1 cellular context compared by ENCODE assay signal in the genomic region with DNA sequence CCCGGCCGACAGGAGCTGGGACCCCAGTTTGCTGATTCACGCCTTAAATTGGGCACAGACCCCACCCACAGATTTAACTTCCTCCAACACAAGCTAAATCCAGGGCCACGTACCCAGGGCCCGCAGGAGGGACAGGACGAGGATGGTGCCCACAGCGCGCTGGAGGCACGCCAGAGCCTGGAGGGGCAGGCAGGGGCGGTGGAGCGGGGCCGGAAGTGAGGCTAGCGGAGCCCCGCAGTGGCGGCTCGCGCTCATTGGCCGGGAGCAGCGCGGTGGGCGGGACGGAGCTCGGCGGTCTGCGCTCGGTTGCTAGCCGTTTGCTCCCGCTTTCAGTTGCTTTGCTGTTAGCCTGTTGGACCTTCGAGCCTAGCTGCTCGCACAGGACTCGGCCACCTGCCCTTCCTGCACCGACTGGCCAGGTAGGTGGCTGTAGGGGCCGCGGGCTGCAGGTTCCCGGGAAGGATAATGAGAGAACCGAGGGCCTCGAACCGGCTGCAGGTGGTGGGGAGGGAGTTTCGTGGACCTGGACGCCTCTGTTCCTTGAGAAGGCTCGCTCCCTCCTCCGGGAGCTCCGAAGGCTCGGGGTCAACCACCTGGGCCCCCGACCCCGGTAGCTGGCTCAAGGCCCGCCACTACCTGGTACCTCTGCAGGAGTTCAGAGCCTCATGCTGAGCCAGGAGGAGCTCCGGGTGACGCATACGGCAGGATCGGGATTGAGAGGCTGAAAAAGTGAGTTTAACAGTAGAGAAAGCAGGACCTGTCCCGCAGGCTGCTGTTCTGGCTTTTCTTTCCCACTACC.
A peak's percentile ranks its signal among the peaks of the same experiment; 100 is the strongest.
TF ChIP-seq lines count a peak whose summit lies in the region.

TSS of gene CCDC134 (plus strand) at position 332 of the 799 bp plus-strand sequence. CDS start 8,212 bp downstream, outside the sequence.

TF ChIP-seq in GM12878, 131 proteins besides CTCF, POLR2A, EP300 and RAD21 (continued from another document and continues in another):
- TF ChIP-seq E2F8 (IDR thresholded peaks at IDR 0.05; ENCODE audit: low read depth, partially characterized antibody) (peak; percentile 4), EED (IDR thresholded peaks at IDR 0.05; ENCODE audit: low read depth) (no peak), ZNF274 (IDR thresholded peaks at IDR 0.05; ENCODE audit: insufficient read depth, insufficient read length) (no peak), FOS (IDR thresholded peaks at IDR 0.05; ENCODE audit: borderline replicate concordance, extremely low read depth, insufficient read length) (no peak), CBX5 (IDR thresholded peaks at IDR 0.05; ENCODE audit: low read depth) (no peak), SREBF1 (IDR thresholded peaks at IDR 0.05; ENCODE audit: low read length) (no peak), NR2F1 (conservative IDR thresholded peaks at IDR 0.05) (0 out of 2 replicates have a peak, but pooled peaks have one; percentile 28), PAX8 (IDR thresholded peaks at IDR 0.05) (no peak), RCOR1 (conservative IDR thresholded peaks at IDR 0.05; ENCODE audit: low read depth, low read length) (no peak), TCF3 (IDR thresholded peaks at IDR 0.05; ENCODE audit: borderline replicate concordance, insufficient read depth, low read depth, low read length) (peak; percentile 63; the same call in 1 of the 2 replicates), IKZF2 (IDR thresholded peaks at IDR 0.05) (0 out of 4 replicates have a peak, but pooled peaks of 1 of the 2 experiments have one; percentile 18), DPF2 (IDR thresholded peaks at IDR 0.05) (no peak), ATF3 (IDR thresholded peaks at IDR 0.05; ENCODE audit: borderline replicate concordance, extremely low read depth, low read depth, low read length) (no peak), HCFC1 (IDR thresholded peaks at IDR 0.05; ENCODE audit: low read length) (no peak), NBN (IDR thresholded peaks at IDR 0.05) (peak; percentile 66; the same call in 1 of the 2 replicates), MEF2B (IDR thresholded peaks at IDR 0.05; ENCODE audit: partially characterized antibody, poor library complexity, severe bottlenecking) (peak; percentile 8), SPI1 (IDR thresholded peaks at IDR 0.05; ENCODE audit: borderline replicate concordance, insufficient read depth, low read depth, low read length) (no peak), CBX3 (IDR thresholded peaks at IDR 0.05; ENCODE audit: borderline replicate concordance, low read depth) (no peak), POLR2AphosphoS5 (IDR thresholded peaks at IDR 0.05; ENCODE audit: low read length) (peak; percentile 96), MTA2 (IDR thresholded peaks at IDR 0.05; ENCODE audit: low read depth) (no peak; the same call in 1 of the 2 replicates), BACH1 (IDR thresholded peaks at IDR 0.05; ENCODE audit: borderline replicate concordance) (peak; percentile 30; the same call in 1 of the 2 replicates), CHD2 (IDR thresholded peaks at IDR 0.05; ENCODE audit: borderline replicate concordance, low read depth, low read length) (0 out of 2 replicates have a peak, but pooled peaks have one; percentile 55), CHD1 (IDR thresholded peaks at IDR 0.05; ENCODE audit: low read depth, low read length) (no peak), FOXM1 (IDR thresholded peaks at IDR 0.05; ENCODE audit: low read depth, low read length) (no peak), USF2 (IDR thresholded peaks at IDR 0.05; ENCODE audit: borderline replicate concordance, low read depth, low read length) (no peak), CREB1 (IDR thresholded peaks at IDR 0.05; ENCODE audit: low read depth) (peak; percentile 73; the same call in 1 of the 2 replicates), MLLT1 (IDR thresholded peaks at IDR 0.05) (peak; percentile 74; the same call in 1 of the 2 replicates), ZNF384 (IDR thresholded peaks at IDR 0.05; ENCODE audit: borderline replicate concordance, low read depth, low read length) (no peak), FOXK2 (IDR thresholded peaks at IDR 0.05) (no peak), MTA3 (IDR thresholded peaks at IDR 0.05; ENCODE audit: borderline replicate concordance, low read length) (no peak), EZH2 (IDR thresholded peaks at IDR 0.05; ENCODE audit: borderline replicate concordance, control insufficient read depth, low read depth, low read length) (no peak)
- TF ChIP-seq, protein P1, sequence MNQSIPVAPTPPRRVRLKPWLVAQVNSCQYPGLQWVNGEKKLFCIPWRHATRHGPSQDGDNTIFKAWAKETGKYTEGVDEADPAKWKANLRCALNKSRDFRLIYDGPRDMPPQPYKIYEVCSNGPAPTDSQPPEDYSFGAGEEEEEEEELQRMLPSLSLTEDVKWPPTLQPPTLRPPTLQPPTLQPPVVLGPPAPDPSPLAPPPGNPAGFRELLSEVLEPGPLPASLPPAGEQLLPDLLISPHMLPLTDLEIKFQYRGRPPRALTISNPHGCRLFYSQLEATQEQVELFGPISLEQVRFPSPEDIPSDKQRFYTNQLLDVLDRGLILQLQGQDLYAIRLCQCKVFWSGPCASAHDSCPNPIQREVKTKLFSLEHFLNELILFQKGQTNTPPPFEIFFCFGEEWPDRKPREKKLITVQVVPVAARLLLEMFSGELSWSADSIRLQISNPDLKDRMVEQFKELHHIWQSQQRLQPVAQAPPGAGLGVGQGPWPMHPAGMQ (IDR thresholded peaks at IDR 0.05; ENCODE audit: borderline replicate concordance), result no peak
- TF ChIP-seq, protein P2, sequence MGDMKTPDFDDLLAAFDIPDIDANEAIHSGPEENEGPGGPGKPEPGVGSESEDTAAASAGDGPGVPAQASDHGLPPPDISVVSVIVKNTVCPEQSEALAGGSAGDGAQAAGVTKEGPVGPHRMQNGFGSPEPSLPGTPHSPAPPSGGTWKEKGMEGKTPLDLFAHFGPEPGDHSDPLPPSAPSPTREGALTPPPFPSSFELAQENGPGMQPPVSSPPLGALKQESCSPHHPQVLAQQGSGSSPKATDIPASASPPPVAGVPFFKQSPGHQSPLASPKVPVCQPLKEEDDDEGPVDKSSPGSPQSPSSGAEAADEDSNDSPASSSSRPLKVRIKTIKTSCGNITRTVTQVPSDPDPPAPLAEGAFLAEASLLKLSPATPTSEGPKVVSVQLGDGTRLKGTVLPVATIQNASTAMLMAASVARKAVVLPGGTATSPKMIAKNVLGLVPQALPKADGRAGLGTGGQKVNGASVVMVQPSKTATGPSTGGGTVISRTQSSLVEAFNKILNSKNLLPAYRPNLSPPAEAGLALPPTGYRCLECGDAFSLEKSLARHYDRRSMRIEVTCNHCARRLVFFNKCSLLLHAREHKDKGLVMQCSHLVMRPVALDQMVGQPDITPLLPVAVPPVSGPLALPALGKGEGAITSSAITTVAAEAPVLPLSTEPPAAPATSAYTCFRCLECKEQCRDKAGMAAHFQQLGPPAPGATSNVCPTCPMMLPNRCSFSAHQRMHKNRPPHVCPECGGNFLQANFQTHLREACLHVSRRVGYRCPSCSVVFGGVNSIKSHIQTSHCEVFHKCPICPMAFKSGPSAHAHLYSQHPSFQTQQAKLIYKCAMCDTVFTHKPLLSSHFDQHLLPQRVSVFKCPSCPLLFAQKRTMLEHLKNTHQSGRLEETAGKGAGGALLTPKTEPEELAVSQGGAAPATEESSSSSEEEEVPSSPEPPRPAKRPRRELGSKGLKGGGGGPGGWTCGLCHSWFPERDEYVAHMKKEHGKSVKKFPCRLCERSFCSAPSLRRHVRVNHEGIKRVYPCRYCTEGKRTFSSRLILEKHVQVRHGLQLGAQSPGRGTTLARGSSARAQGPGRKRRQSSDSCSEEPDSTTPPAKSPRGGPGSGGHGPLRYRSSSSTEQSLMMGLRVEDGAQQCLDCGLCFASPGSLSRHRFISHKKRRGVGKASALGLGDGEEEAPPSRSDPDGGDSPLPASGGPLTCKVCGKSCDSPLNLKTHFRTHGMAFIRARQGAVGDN (IDR thresholded peaks at IDR 0.05), result peak; percentile 74
- TF ChIP-seq, protein P3, sequence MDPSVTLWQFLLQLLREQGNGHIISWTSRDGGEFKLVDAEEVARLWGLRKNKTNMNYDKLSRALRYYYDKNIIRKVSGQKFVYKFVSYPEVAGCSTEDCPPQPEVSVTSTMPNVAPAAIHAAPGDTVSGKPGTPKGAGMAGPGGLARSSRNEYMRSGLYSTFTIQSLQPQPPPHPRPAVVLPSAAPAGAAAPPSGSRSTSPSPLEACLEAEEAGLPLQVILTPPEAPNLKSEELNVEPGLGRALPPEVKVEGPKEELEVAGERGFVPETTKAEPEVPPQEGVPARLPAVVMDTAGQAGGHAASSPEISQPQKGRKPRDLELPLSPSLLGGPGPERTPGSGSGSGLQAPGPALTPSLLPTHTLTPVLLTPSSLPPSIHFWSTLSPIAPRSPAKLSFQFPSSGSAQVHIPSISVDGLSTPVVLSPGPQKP (IDR thresholded peaks at IDR 0.05; ENCODE audit: low read depth, low read length), result peak; percentile 76
- TF ChIP-seq, protein P4, sequence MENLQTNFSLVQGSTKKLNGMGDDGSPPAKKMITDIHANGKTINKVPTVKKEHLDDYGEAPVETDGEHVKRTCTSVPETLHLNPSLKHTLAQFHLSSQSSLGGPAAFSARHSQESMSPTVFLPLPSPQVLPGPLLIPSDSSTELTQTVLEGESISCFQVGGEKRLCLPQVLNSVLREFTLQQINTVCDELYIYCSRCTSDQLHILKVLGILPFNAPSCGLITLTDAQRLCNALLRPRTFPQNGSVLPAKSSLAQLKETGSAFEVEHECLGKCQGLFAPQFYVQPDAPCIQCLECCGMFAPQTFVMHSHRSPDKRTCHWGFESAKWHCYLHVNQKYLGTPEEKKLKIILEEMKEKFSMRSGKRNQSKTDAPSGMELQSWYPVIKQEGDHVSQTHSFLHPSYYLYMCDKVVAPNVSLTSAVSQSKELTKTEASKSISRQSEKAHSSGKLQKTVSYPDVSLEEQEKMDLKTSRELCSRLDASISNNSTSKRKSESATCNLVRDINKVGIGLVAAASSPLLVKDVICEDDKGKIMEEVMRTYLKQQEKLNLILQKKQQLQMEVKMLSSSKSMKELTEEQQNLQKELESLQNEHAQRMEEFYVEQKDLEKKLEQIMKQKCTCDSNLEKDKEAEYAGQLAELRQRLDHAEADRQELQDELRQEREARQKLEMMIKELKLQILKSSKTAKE (IDR thresholded peaks at IDR 0.05; ENCODE audit: low read depth, poor library complexity, severe bottlenecking), result peak; percentile 13
- TF ChIP-seq, protein P5, sequence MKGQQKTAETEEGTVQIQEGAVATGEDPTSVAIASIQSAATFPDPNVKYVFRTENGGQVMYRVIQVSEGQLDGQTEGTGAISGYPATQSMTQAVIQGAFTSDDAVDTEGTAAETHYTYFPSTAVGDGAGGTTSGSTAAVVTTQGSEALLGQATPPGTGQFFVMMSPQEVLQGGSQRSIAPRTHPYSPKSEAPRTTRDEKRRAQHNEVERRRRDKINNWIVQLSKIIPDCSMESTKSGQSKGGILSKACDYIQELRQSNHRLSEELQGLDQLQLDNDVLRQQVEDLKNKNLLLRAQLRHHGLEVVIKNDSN (IDR thresholded peaks at IDR 0.05; ENCODE audit: borderline replicate concordance, extremely low read length, insufficient read depth, low read depth, low read length), result no peak
